In the genomic region with DNA sequence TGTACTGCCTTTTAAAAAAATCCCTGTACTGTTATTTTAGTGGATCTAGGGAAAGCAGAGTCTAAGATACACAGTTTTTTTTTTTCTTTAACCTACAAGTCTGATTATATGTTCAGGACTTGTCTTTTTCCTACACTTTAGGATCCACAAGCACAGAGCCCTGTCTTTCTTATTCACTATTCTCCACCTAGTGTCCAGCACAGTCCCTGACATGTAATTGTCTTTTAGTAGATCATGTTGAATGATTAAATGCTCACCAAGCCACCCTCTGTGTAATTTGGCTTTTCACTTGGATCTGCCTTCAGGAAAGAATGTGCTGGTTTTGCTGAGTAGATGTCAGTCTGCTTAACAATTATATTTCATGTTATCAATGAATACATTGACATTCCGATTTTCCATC, we compare ENCODE assay signal across 17 cellular contexts. TPM values are rescaled to one million over a fixed set of nuclear protein-coding genes. Genes with fewer than 3 reads are reported as not detected.
DNase-seq lines count a peak whose midpoint lies in the region; TF ChIP-seq lines count a peak whose summit lies in the region.
"Had no signal": no experiment of that assay in that cellular context is flagged by ENCODE, and none has a peak within 500 bp of the region (broad histone marks: within the 10 kb centered on the region; RNA-seq: fewer than 3 reads in every experiment).

No MANE protein-coding gene starts in this region.

- no peak overlapping the region for H3K27ac Mint-ChIP-seq in neural crest cell (ENCODE audit: unreplicated experiment)
- H3K27ac Mint-ChIP-seq: T-helper 1 cell treated with Interleukin-12 subunit alpha and Interleukin-12 subunit beta and Interleukin-4 antibody, amounts not matched to agents 30 μg/mL and 1 μg/mL, for 36 hours; WTC11 had no signal

- in situ Hi-C loops in G401 (cut with HindIII; ENCODE audit: low sequenced_read_pairs) = no loop called here

- peak overlapping the region; percentile 4 for H3K27ac ChIP-seq in colonic mucosa
- H3K27ac ChIP-seq in tibial artery = no peak overlapping the region
- H3K27ac ChIP-seq: ovary had no signal

- H3K4me1 Mint-ChIP-seq in neural crest cell = no peaks in the 10 kb centered on the region

- H3K4me3 Mint-ChIP-seq in neural crest cell = no peak overlapping the region
- H3K4me3 Mint-ChIP-seq: T-helper 1 cell treated with Interleukin-12 subunit alpha and Interleukin-12 subunit beta and Interleukin-4 antibody, amounts not matched to agents 30 μg/mL and 1 μg/mL, for 36 hours; WTC11 had no signal

- no peaks in the 10 kb centered on the region for H3K9me3 ChIP-seq in colonic mucosa
- H3K9me3 ChIP-seq in tibial artery = no peaks in the 10 kb centered on the region
- H3K9me3 ChIP-seq: ovary had no signal

- no peaks in the 10 kb centered on the region for H3K9me3 Mint-ChIP-seq in neural crest cell
- H3K9me3 Mint-ChIP-seq: T-helper 1 cell treated with Interleukin-12 subunit alpha and Interleukin-12 subunit beta and Interleukin-4 antibody, amounts not matched to agents 30 μg/mL and 1 μg/mL, for 36 hours had no signal

- intact Hi-C loops in colonic mucosa (cut with DNase I) = no loop called here
- intact Hi-C loops in tibial artery (cut with DNase I; ENCODE audit: low total_unique reads) = no loop called here

- H3K9ac ChIP-seq in colonic mucosa (ENCODE audit: low read depth in 2 of 2, low read length in 2 of 2) = no peak overlapping the region

- no peaks in the 10 kb centered on the region for H3K36me3 Mint-ChIP-seq in neural crest cell (ENCODE audit: low read depth)
- H3K36me3 Mint-ChIP-seq: WTC11 had no signal

- peak; percentile 8 for DNase-seq in G401 (ENCODE audit: low spot score)
- no peak for DNase-seq in colonic mucosa
- DNase-seq in neural crest cell (ENCODE audit: low read depth, low spot score) = no peak
- DNase-seq in NCI-H1417 treated with DMSO at 0.1 percent for 48 hours (lab: John Stamatoyannopoulos, UW) = no peak
- DNase-seq in activated CD8-positive, alpha-beta memory T cell treated with anti-CD3 and anti-CD28 coated beads for 24 hours = no peak
- DNase-seq in tibial artery = no peak
- DNase-seq: activated CD4-positive, alpha-beta T cell treated with anti-CD3 and anti-CD28 coated beads, Interleukin-2, amount 50 U/mL, for 48 hours; activated naive CD4-positive, alpha-beta T cell; activated T-cell treated with anti-CD3 and anti-CD28 coated beads for 4 hours; amygdala; NCI-H1436 treated with DMSO at 0.1 percent for 48 hours; ovary; right cardiac atrium had no signal

- TF ChIP-seq CTCF in LNCAP (IDR thresholded peaks at IDR 0.05) (0 out of 2 replicates have a peak, but pooled peaks have one; percentile 32), colonic mucosa (IDR thresholded peaks at IDR 0.05) (no peak), neural crest cell (conservative IDR thresholded peaks at IDR 0.05) (peak; percentile 18), tibial artery (IDR thresholded peaks at IDR 0.05) (no peak)

- H3K4me1 ChIP-seq in colonic mucosa (no peaks in the 10 kb centered on the region), tibial artery (no peaks in the 10 kb centered on the region)

- H3K27me3 ChIP-seq in colonic mucosa = no peaks in the 10 kb centered on the region
- no peaks in the 10 kb centered on the region for H3K27me3 ChIP-seq in tibial artery
- H3K27me3 ChIP-seq: ovary had no signal

- peaks cover 4% of the 10 kb centered on the region for H3K27me3 Mint-ChIP-seq in neural crest cell (ENCODE audit: low read depth)

- H3K36me3 ChIP-seq in colonic mucosa (no peaks in the 10 kb centered on the region), tibial artery (no peaks in the 10 kb centered on the region)
- H3K36me3 ChIP-seq: ovary had no signal

- no peak overlapping the region for H3K4me3 ChIP-seq in colonic mucosa
- H3K4me3 ChIP-seq in tibial artery = no peak overlapping the region
- H3K4me3 ChIP-seq: ovary had no signal

RNA-seq across cellular contexts. Expression of gene YWHAB, which starts 35.8 kb away (rescaled TPM):
- total RNA-seq in G401 (2014; rRNA removed; shearing (Covaris generic)) = 96.3 and 138 TPM in 2 replicates
- total RNA-seq in colonic mucosa (100 to 1,000 TPM; 256 to 282 TPM), neural crest cell (168 and 172 TPM in 2 replicates)

RNA-seq across cellular contexts. Expression of gene RIMS4, which starts 39.4 kb away (rescaled TPM):
- 8.3 and 10.9 TPM in 2 replicates for total RNA-seq in G401 (2014; rRNA removed; shearing (Covaris generic))
- total RNA-seq in colonic mucosa (under 1 TPM; 0.64 to 0.74 TPM), neural crest cell (4.1 and 6.1 TPM in 2 replicates)
- total RNA-seq: Right ventricle myocardium inferior had no signal

Comparison
In these comparisons a context has a peak if more than half of its experiments do, and no peak if none do; other contexts are left out.
1. CTCF ChIP-seq: peak in LNCAP (single experiment) and neural crest cell (single experiment); none in colonic mucosa (single experiment) and tibial artery (0 of 2).